ENCODE assay signal across 2 cellular contexts in the genomic region with DNA sequence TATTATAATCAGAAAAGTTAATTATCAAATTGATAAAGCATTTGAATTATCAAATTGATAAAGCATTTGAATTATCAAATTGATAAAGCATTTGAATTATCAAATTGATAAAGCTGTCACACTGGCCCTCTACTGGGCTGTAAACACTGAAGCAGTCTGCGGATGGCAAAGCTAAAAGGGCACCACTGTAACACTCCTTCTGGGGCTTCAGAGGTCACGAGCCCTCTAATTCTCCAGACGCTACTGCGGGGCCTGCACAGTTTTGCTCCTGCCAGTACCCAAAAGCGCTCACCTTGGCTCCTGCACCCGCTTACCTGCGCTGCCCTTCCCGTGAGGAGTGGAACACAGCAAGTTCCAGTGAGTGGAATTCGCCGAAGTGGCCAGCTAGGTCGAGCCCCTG.
TF ChIP-seq lines count a peak whose summit lies in the region.

No MANE protein-coding gene starts in this region.

TF ChIP-seq in WTC11, 78 proteins besides CTCF, POLR2A, EP300 and RAD21:
- TF ChIP-seq ZNF219 (CRISPR knock-in tag; IDR thresholded peaks at IDR 0.05; ENCODE audit: borderline replicate concordance) (no peak), ZNF396 (CRISPR knock-in tag; IDR thresholded peaks at IDR 0.05; ENCODE audit: borderline replicate concordance) (no peak), CREB1 (CRISPR knock-in tag; IDR thresholded peaks at IDR 0.05) (no peak), GRHL2 (CRISPR knock-in tag; IDR thresholded peaks at IDR 0.05; ENCODE audit: insufficient replicate concordance, severe bottlenecking) (no peak), TCF7 (CRISPR knock-in tag; IDR thresholded peaks at IDR 0.05; ENCODE audit: low read depth) (no peak), IRF2 (CRISPR knock-in tag; IDR thresholded peaks at IDR 0.05; ENCODE audit: borderline replicate concordance, low read depth) (no peak), ATF1 (CRISPR knock-in tag; IDR thresholded peaks at IDR 0.05) (no peak), ERG (CRISPR knock-in tag; IDR thresholded peaks at IDR 0.05) (no peak), EMX1 (CRISPR knock-in tag; IDR thresholded peaks at IDR 0.05) (no peak), SOX15 (CRISPR knock-in tag; IDR thresholded peaks at IDR 0.05) (no peak), JUN (CRISPR knock-in tag; IDR thresholded peaks at IDR 0.05) (no peak)
- TF ChIP-seq, protein P1, sequence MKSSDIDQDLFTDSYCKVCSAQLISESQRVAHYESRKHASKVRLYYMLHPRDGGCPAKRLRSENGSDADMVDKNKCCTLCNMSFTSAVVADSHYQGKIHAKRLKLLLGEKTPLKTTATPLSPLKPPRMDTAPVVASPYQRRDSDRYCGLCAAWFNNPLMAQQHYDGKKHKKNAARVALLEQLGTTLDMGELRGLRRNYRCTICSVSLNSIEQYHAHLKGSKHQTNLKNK (CRISPR knock-in tag; IDR thresholded peaks at IDR 0.05) = no peak
- TF ChIP-seq, protein P2, sequence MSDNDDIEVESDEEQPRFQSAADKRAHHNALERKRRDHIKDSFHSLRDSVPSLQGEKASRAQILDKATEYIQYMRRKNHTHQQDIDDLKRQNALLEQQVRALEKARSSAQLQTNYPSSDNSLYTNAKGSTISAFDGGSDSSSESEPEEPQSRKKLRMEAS (CRISPR knock-in tag; IDR thresholded peaks at IDR 0.05) = no peak

TF ChIP-seq in SK-N-SH treated with all-trans-retinoic acid at 6 μM for 48 hours, 23 proteins besides CTCF, POLR2A, EP300 and RAD21:
- TF ChIP-seq OSR1 (CRISPR knock-in tag; IDR thresholded peaks at IDR 0.05) (no peak), GLIS3 (CRISPR knock-in tag; IDR thresholded peaks at IDR 0.05) (no peak), CSRNP3 (CRISPR knock-in tag; IDR thresholded peaks at IDR 0.05) (no peak), ZC3H10 (CRISPR knock-in tag; IDR thresholded peaks at IDR 0.05) (no peak), SNAI2 (CRISPR knock-in tag; IDR thresholded peaks at IDR 0.05) (no peak), TOX (CRISPR knock-in tag; IDR thresholded peaks at IDR 0.05; ENCODE audit: borderline replicate concordance) (no peak), RARB (CRISPR knock-in tag; IDR thresholded peaks at IDR 0.05) (no peak)
- TF ChIP-seq, protein P3, sequence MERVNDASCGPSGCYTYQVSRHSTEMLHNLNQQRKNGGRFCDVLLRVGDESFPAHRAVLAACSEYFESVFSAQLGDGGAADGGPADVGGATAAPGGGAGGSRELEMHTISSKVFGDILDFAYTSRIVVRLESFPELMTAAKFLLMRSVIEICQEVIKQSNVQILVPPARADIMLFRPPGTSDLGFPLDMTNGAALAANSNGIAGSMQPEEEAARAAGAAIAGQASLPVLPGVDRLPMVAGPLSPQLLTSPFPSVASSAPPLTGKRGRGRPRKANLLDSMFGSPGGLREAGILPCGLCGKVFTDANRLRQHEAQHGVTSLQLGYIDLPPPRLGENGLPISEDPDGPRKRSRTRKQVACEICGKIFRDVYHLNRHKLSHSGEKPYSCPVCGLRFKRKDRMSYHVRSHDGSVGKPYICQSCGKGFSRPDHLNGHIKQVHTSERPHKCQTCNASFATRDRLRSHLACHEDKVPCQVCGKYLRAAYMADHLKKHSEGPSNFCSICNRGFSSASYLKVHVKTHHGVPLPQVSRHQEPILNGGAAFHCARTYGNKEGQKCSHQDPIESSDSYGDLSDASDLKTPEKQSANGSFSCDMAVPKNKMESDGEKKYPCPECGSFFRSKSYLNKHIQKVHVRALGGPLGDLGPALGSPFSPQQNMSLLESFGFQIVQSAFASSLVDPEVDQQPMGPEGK (CRISPR knock-in tag; IDR thresholded peaks at IDR 0.05; ENCODE audit: borderline replicate concordance) = no peak
TF ChIP-seq in SK-N-SH treated with all-trans-retinoic acid at 6 μM for 48 hours: peak in this region for 0.
